1 cellular context compared by ENCODE assay signal in the genomic region with DNA sequence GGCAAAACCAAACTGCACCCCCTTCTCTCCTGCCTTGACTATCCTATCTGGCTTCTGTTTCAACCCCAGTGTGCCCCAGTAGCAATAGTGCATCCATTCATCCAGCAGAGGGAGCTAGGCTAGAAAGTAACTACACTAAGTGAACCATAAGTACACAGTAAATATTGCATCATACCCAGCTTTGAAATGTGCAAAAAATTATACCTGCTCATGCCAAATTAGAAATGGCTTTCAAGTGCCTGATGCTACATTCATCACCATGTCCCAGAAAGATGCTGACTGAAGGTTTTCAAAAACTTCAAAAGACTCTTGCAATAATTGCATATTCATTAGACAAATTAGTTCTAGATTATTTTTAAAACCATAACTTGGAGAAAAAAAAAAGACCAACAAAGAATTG.
TF ChIP-seq lines count a peak whose summit lies in the region.

No MANE protein-coding gene starts in this region.

TF ChIP-seq in K562, 482 proteins besides CTCF, POLR2A, EP300 and RAD21 (continued from another document and continues in another):
- no peak for TF ChIP-seq THAP7 (CRISPR knock-in tag; IDR thresholded peaks at IDR 0.05)
- no peak for TF ChIP-seq SNIP1 (IDR thresholded peaks at IDR 0.05; ENCODE audit: low read depth)
- TF ChIP-seq GABPB1 (CRISPR knock-in tag; IDR thresholded peaks at IDR 0.05), result no peak
- no peak for TF ChIP-seq ZBTB1 (CRISPR knock-in tag; IDR thresholded peaks at IDR 0.05; ENCODE audit: borderline replicate concordance, low read depth)
- no peak for TF ChIP-seq ETS2 (tag; IDR thresholded peaks at IDR 0.05; ENCODE audit: borderline replicate concordance, poor library complexity, severe bottlenecking)
- no peak for TF ChIP-seq TBL1XR1 (IDR thresholded peaks at IDR 0.05; ENCODE audit: low read length in 2 of 2)
- no peak for TF ChIP-seq MAX (CRISPR knock-in tag; IDR thresholded peaks at IDR 0.05)
- no peak for TF ChIP-seq NR2C1 (IDR thresholded peaks at IDR 0.05)
- peak; percentile 41 for TF ChIP-seq NR2C1 (tag; IDR thresholded peaks at IDR 0.05)
- no peak for TF ChIP-seq NR4A1 (CRISPR knock-in tag; IDR thresholded peaks at IDR 0.05)
- no peak for TF ChIP-seq NR4A1 (tag; IDR thresholded peaks at IDR 0.05)
- no peak for TF ChIP-seq MYNN (IDR thresholded peaks at IDR 0.05)
- no peak for TF ChIP-seq MYNN (CRISPR knock-in tag; IDR thresholded peaks at IDR 0.05)
- TF ChIP-seq NCOA6 (IDR thresholded peaks at IDR 0.05), result no peak
- no peak for TF ChIP-seq ZNF324 (CRISPR knock-in tag; IDR thresholded peaks at IDR 0.05)
- TF ChIP-seq, protein P1, sequence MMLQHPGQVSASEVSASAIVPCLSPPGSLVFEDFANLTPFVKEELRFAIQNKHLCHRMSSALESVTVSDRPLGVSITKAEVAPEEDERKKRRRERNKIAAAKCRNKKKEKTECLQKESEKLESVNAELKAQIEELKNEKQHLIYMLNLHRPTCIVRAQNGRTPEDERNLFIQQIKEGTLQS (IDR thresholded peaks at IDR 0.05), result peak; percentile 99
- TF ChIP-seq, protein P1 (CRISPR knock-in tag; conservative IDR thresholded peaks at IDR 0.05), result peak; percentile 91
- TF ChIP-seq, protein P2, sequence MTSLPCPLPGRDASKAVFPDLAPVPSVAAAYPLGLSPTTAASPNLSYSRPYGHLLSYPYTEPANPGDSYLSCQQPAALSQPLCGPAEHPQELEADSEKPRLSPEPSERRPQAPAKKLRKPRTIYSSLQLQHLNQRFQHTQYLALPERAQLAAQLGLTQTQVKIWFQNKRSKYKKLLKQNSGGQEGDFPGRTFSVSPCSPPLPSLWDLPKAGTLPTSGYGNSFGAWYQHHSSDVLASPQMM (CRISPR knock-in tag; IDR thresholded peaks at IDR 0.05), result no peak
- TF ChIP-seq, protein P3, sequence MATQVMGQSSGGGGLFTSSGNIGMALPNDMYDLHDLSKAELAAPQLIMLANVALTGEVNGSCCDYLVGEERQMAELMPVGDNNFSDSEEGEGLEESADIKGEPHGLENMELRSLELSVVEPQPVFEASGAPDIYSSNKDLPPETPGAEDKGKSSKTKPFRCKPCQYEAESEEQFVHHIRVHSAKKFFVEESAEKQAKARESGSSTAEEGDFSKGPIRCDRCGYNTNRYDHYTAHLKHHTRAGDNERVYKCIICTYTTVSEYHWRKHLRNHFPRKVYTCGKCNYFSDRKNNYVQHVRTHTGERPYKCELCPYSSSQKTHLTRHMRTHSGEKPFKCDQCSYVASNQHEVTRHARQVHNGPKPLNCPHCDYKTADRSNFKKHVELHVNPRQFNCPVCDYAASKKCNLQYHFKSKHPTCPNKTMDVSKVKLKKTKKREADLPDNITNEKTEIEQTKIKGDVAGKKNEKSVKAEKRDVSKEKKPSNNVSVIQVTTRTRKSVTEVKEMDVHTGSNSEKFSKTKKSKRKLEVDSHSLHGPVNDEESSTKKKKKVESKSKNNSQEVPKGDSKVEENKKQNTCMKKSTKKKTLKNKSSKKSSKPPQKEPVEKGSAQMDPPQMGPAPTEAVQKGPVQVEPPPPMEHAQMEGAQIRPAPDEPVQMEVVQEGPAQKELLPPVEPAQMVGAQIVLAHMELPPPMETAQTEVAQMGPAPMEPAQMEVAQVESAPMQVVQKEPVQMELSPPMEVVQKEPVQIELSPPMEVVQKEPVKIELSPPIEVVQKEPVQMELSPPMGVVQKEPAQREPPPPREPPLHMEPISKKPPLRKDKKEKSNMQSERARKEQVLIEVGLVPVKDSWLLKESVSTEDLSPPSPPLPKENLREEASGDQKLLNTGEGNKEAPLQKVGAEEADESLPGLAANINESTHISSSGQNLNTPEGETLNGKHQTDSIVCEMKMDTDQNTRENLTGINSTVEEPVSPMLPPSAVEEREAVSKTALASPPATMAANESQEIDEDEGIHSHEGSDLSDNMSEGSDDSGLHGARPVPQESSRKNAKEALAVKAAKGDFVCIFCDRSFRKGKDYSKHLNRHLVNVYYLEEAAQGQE (CRISPR knock-in tag; IDR thresholded peaks at IDR 0.05; ENCODE audit: low read depth), result no peak
- TF ChIP-seq, protein P4, sequence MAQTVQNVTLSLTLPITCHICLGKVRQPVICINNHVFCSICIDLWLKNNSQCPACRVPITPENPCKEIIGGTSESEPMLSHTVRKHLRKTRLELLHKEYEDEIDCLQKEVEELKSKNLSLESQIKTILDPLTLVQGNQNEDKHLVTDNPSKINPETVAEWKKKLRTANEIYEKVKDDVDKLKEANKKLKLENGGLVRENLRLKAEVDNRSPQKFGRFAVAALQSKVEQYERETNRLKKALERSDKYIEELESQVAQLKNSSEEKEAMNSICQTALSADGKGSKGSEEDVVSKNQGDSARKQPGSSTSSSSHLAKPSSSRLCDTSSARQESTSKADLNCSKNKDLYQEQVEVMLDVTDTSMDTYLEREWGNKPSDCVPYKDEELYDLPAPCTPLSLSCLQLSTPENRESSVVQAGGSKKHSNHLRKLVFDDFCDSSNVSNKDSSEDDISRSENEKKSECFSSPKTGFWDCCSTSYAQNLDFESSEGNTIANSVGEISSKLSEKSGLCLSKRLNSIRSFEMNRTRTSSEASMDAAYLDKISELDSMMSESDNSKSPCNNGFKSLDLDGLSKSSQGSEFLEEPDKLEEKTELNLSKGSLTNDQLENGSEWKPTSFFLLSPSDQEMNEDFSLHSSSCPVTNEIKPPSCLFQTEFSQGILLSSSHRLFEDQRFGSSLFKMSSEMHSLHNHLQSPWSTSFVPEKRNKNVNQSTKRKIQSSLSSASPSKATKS (CRISPR knock-in tag; IDR thresholded peaks at IDR 0.05), result no peak
- TF ChIP-seq CEBPB (tag; IDR thresholded peaks at IDR 0.05), result peak; percentile 99
- TF ChIP-seq GATAD2B (IDR thresholded peaks at IDR 0.05; ENCODE audit: borderline replicate concordance), result no peak
- TF ChIP-seq ETV6 (IDR thresholded peaks at IDR 0.05; ENCODE audit: borderline replicate concordance in 1 of 2, low read depth in 2 of 2, low read length in 1 of 2), result no peak
- TF ChIP-seq ETV6 (CRISPR knock-in tag; IDR thresholded peaks at IDR 0.05; ENCODE audit: borderline replicate concordance), result no peak
- TF ChIP-seq GTF2E2 (tag; IDR thresholded peaks at IDR 0.05), result no peak
- no peak for TF ChIP-seq GTF2A2 (tag; IDR thresholded peaks at IDR 0.05)
- peak; percentile 84 for TF ChIP-seq EP400 (IDR thresholded peaks at IDR 0.05)
- no peak for TF ChIP-seq RBM15 (IDR thresholded peaks at IDR 0.05; ENCODE audit: insufficient read depth, low read length)
- no peak for TF ChIP-seq KDM2B (CRISPR knock-in tag; IDR thresholded peaks at IDR 0.05)
- TF ChIP-seq BRD4 (IDR thresholded peaks at IDR 0.05), result no peak
- no peak for TF ChIP-seq EWSR1 (IDR thresholded peaks at IDR 0.05; ENCODE audit: borderline replicate concordance, low read depth, partially characterized antibody)
- no peak for TF ChIP-seq ILK (tag; IDR thresholded peaks at IDR 0.05; ENCODE audit: borderline replicate concordance, low read depth)
- no peak for TF ChIP-seq IRF2 (CRISPR knock-in tag; IDR thresholded peaks at IDR 0.05)
- TF ChIP-seq ZEB2 (IDR thresholded peaks at IDR 0.05), result 0 out of 2 replicates have a peak, but pooled peaks have one; percentile 30
- peak; percentile 97 for TF ChIP-seq ZSCAN32 (CRISPR knock-in tag; IDR thresholded peaks at IDR 0.05)
- TF ChIP-seq ZNF24 (IDR thresholded peaks at IDR 0.05), result peak; percentile 36; the same call in 1 of the 2 replicates
- TF ChIP-seq GTF2B (IDR thresholded peaks at IDR 0.05; ENCODE audit: extremely low read depth, insufficient read length), result no peak
- no peak for TF ChIP-seq MIER1 (IDR thresholded peaks at IDR 0.05; ENCODE audit: low read depth)
- TF ChIP-seq, protein P5, sequence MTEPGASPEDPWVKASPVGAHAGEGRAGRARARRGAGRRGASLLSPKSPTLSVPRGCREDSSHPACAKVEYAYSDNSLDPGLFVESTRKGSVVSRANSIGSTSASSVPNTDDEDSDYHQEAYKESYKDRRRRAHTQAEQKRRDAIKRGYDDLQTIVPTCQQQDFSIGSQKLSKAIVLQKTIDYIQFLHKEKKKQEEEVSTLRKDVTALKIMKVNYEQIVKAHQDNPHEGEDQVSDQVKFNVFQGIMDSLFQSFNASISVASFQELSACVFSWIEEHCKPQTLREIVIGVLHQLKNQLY (CRISPR knock-in tag; conservative IDR thresholded peaks at IDR 0.05), result no peak
- TF ChIP-seq, protein P6, sequence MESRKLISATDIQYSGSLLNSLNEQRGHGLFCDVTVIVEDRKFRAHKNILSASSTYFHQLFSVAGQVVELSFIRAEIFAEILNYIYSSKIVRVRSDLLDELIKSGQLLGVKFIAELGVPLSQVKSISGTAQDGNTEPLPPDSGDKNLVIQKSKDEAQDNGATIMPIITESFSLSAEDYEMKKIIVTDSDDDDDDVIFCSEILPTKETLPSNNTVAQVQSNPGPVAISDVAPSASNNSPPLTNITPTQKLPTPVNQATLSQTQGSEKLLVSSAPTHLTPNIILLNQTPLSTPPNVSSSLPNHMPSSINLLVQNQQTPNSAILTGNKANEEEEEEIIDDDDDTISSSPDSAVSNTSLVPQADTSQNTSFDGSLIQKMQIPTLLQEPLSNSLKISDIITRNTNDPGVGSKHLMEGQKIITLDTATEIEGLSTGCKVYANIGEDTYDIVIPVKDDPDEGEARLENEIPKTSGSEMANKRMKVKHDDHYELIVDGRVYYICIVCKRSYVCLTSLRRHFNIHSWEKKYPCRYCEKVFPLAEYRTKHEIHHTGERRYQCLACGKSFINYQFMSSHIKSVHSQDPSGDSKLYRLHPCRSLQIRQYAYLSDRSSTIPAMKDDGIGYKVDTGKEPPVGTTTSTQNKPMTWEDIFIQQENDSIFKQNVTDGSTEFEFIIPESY (CRISPR knock-in tag; IDR thresholded peaks at IDR 0.05), result no peak
- no peak for TF ChIP-seq ZNF384 (IDR thresholded peaks at IDR 0.05; ENCODE audit: low read depth, low read length)
- no peak for TF ChIP-seq ESRRB (CRISPR knock-in tag; IDR thresholded peaks at IDR 0.05; ENCODE audit: borderline replicate concordance)
- TF ChIP-seq, protein P7, sequence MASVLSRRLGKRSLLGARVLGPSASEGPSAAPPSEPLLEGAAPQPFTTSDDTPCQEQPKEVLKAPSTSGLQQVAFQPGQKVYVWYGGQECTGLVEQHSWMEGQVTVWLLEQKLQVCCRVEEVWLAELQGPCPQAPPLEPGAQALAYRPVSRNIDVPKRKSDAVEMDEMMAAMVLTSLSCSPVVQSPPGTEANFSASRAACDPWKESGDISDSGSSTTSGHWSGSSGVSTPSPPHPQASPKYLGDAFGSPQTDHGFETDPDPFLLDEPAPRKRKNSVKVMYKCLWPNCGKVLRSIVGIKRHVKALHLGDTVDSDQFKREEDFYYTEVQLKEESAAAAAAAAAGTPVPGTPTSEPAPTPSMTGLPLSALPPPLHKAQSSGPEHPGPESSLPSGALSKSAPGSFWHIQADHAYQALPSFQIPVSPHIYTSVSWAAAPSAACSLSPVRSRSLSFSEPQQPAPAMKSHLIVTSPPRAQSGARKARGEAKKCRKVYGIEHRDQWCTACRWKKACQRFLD (CRISPR knock-in tag; IDR thresholded peaks at IDR 0.05), result no peak
- TF ChIP-seq YBX1 (IDR thresholded peaks at IDR 0.05), result no peak
- no peak for TF ChIP-seq ID3 (CRISPR knock-in tag; IDR thresholded peaks at IDR 0.05)
- TF ChIP-seq ID3 (tag; IDR thresholded peaks at IDR 0.05), result no peak
- peak; percentile 54 for TF ChIP-seq DACH1 (IDR thresholded peaks at IDR 0.05; ENCODE audit: partially characterized antibody)
- no peak for TF ChIP-seq ATF1 (CRISPR knock-in tag; IDR thresholded peaks at IDR 0.05)
- peak; percentile 38; the same call in 1 of the 2 replicates for TF ChIP-seq ATF1 (tag; IDR thresholded peaks at IDR 0.05)
- TF ChIP-seq KLF13 (tag; IDR thresholded peaks at IDR 0.05; ENCODE audit: borderline replicate concordance, low read depth), result no peak
- TF ChIP-seq ZNF76 (CRISPR knock-in tag; IDR thresholded peaks at IDR 0.05; ENCODE audit: borderline replicate concordance), result no peak
- no peak for TF ChIP-seq ARID2 (IDR thresholded peaks at IDR 0.05)
